ENCODE assay signal across 10 cellular contexts in the genomic region with DNA sequence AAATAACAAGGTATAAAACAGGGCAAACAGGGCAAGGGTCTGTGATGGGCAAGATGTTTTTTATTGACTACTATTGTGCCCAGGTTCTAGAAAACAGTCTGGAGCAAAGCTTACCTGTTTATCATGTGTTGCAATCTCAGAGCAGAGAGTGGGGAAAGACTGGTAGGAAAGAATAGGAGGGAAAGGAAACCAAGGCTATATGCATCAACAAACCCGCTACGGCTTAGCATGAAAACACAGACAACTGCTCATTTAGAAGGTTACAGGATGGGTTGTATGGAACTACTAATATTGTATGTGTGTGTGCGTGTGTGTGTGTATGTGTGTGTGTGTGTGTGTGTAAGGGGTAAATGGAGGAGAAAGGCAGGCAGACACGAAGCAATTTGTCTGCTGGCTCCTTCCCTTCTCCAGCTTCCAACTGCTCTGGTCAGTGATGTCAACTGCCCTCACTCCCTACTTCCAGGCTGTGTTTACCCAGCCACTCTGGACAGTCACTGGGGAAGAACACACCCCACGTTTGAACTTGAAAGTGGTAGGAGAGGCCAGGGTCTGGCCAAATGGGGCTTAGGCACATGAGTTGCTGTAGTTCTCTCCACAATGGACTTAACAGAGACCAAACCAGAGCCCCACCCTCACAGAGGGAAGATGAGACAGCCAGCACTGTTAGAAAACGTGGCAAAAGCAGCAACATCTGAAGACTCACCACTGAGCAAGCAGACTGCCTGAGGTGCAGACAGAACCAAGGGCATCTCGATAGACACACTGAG. TPM values are rescaled to one million over a fixed set of nuclear protein-coding genes. Genes with fewer than 3 reads are reported as not detected.
DNase-seq lines count a peak whose midpoint lies in the region; ATAC-seq, FAIRE-seq and TF ChIP-seq lines count a peak whose summit lies in the region.
"Had no signal": no experiment of that assay in that cellular context is flagged by ENCODE, and none has a peak within 500 bp of the region (broad histone marks: within the 10 kb centered on the region; RNA-seq: fewer than 3 reads in every experiment).

No MANE protein-coding gene starts in this region.

- peak; percentile 32 for DNase-seq in astrocyte of the spinal cord (ENCODE audit: low read depth, low spot score)
- no peak for DNase-seq in hepatocyte (ENCODE audit: low spot score)
- no peak for DNase-seq in kidney
- DNase-seq in HT-29 (ENCODE audit: low spot score), result no peak
- no peak for DNase-seq in Kasumi-1 (lab: John Stamatoyannopoulos, UW)
- DNase-seq: activated CD4-positive, alpha-beta memory T cell treated with anti-CD3 and anti-CD28 coated beads for 36 hours had no signal

- H3K9me2 ChIP-seq in hepatocyte (replicated peaks; ENCODE audit: insufficient read depth), result no peaks in the 10 kb centered on the region

- intact Hi-C loops in kidney (cut with DNase I), result no loop called here

- no peak overlapping the region for H2AFZ ChIP-seq in hepatocyte
- H2AFZ ChIP-seq: parathyroid adenoma had no signal

- H3K9me3 ChIP-seq in KOPT-K1 (ENCODE audit: insufficient read depth, low read length, poor library complexity, severe bottlenecking) (no peaks in the 10 kb centered on the region), hepatocyte (ENCODE audit: low read depth) (no peaks in the 10 kb centered on the region), skeletal muscle satellite cell (replicated peaks; ENCODE audit: low read length) (no peaks in the 10 kb centered on the region), kidney (ENCODE audit: control insufficient read depth in 1 of 2, low read length in 2 of 2) (no peaks in the 10 kb centered on the region)

- no peaks in the 10 kb centered on the region for H3K36me3 ChIP-seq in KOPT-K1 (ENCODE audit: insufficient read depth, low read length)
- H3K36me3 ChIP-seq in hepatocyte (replicated peaks; ENCODE audit: insufficient read depth, low read depth), result no peaks in the 10 kb centered on the region
- H3K36me3 ChIP-seq in skeletal muscle satellite cell (ENCODE audit: insufficient read depth, low read length), result no peaks in the 10 kb centered on the region
- H3K36me3 ChIP-seq in kidney (ENCODE audit: control insufficient read depth in 1 of 2, insufficient read depth in 2 of 2, low read length in 2 of 2), result no peaks in the 10 kb centered on the region

- H4K20me1 ChIP-seq in hepatocyte (ENCODE audit: insufficient read depth, poor library complexity, severe bottlenecking), result no peaks in the 10 kb centered on the region

- 62% methylated on average over 7 of the region's 7 CpGs for WGBS in hepatocyte (ENCODE audit: low lambda C conversion rate, missing lambda C conversion rate)

- H3K4me1 ChIP-seq in hepatocyte (ENCODE audit: insufficient read depth) (peaks cover 6% of the 10 kb centered on the region), skeletal muscle satellite cell (ENCODE audit: control insufficient read depth, insufficient read depth, low read length) (peaks cover 17% of the 10 kb centered on the region), kidney (ENCODE audit: control insufficient read depth in 1 of 2, insufficient read depth in 1 of 2, low read depth in 1 of 2, low read length in 2 of 2) (peaks cover 6 to 11% of the 10 kb centered on the region in 2 donors)

- in situ Hi-C loops in astrocyte of the spinal cord (cut with HindIII; ENCODE audit: low sequenced_read_pairs), result no loop called here

- H3K4me3 ChIP-seq in astrocyte of the spinal cord (ENCODE audit: low read depth, low read length) (no peak overlapping the region), hepatocyte (no peak overlapping the region), skeletal muscle satellite cell (ENCODE audit: low read length) (no peak overlapping the region), kidney (ENCODE audit: low read length in 2 of 2) (no peak overlapping the region)

- peak overlapping the region; percentile 63 for H3K27ac ChIP-seq in KOPT-K1 (ENCODE audit: low read depth, low read length, poor library complexity, severe bottlenecking)
- no peak overlapping the region for H3K27ac ChIP-seq in hepatocyte
- no peak overlapping the region for H3K27ac ChIP-seq in kidney (ENCODE audit: low read depth in 2 of 2, low read length in 2 of 2)
- H3K27ac ChIP-seq: parathyroid adenoma had no signal

- no peak for TF ChIP-seq CTCF in astrocyte of the spinal cord (IDR thresholded peaks at IDR 0.05; ENCODE audit: low read depth, low read length)
- no peak for TF ChIP-seq CTCF in hepatocyte (IDR thresholded peaks at IDR 0.05; ENCODE audit: poor library complexity)
- no peak for TF ChIP-seq CTCF in kidney (IDR thresholded peaks at IDR 0.05; ENCODE audit: borderline replicate concordance, extremely low read depth, insufficient read depth)

- H3K79me2 ChIP-seq in hepatocyte, result peaks cover 49% of the 10 kb centered on the region
- H3K79me2 ChIP-seq: parathyroid adenoma had no signal

- H3K9ac ChIP-seq in skeletal muscle satellite cell (ENCODE audit: low read depth, low read length) (no peak overlapping the region), kidney (ENCODE audit: low read length in 2 of 2) (no peak overlapping the region)
- H3K9ac ChIP-seq: parathyroid adenoma had no signal

- no peak for FAIRE-seq in kidney (lab: Jason Lieb, UNC)

- H3K27me3 ChIP-seq in hepatocyte (no peaks in the 10 kb centered on the region), skeletal muscle satellite cell (ENCODE audit: control insufficient read depth, insufficient read depth, low read length) (no peaks in the 10 kb centered on the region)

- ATAC-seq in GM21367 (IDR thresholded peaks at IDR 0.05; ENCODE audit: unreplicated experiment), result no peak

- H3K4me2 ChIP-seq in hepatocyte, result peak overlapping the region; percentile 7
- H3K4me2 ChIP-seq in skeletal muscle satellite cell (ENCODE audit: low read length), result peak overlapping the region; percentile 42

RNA-seq across cellular contexts. Expression of a gene that starts 47.0 kb away (rescaled TPM):
- total RNA-seq in hepatocyte (10.2 TPM in 2 replicates), kidney (23.6 TPM)
- polyA plus RNA-seq in hepatocyte (4.9 and 7.8 TPM in 2 replicates), kidney (ENCODE audit: insufficient read depth, low read depth, low replicate concordance) (3.3 TPM)
- total RNA-seq in skeletal muscle satellite cell (2012; rRNA removed), result 4.2 and 4.6 TPM in 2 replicates
- 1.8 and 3.6 TPM in 2 replicates for total RNA-seq in HT-29 (2014; rRNA removed; shearing (Covaris generic))
